ENCODE assay signal across 20 cellular contexts in the genomic region with DNA sequence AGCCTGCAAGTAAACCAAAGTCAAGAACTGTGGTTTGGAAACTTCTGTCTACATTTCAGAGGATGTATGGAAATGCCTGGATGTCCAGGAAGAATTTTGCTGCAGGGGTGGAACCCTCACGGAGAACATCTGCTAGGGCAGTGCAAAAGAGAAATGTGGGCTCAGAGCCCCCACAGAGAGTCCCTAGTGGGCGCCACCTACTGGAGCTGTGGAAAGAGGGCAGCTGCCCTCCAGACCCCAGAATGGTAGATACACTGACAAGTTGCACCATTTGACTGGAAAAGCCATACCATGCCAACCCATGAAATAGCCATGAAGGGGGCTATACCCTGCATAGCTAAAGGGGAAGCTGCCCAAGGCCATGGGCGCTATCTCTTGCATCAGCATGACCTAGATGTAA.
"Had no signal": no experiment of that assay in that cellular context is flagged by ENCODE, and none has a peak within 500 bp of the region (broad histone marks: within the 10 kb centered on the region; RNA-seq: fewer than 3 reads in every experiment).

No MANE protein-coding gene starts in this region.

- H3K36me3 Mint-ChIP-seq: immature natural killer cell had no signal

- H3K27ac ChIP-seq: body of pancreas, esophagus squamous epithelium, heart right ventricle, prostate gland, right atrium auricular region, tibial artery had no signal

- H3K36me3 ChIP-seq: esophagus squamous epithelium, heart right ventricle, prostate gland, right atrium auricular region, tibial artery had no signal

- H3K27me3 Mint-ChIP-seq: activated CD4-positive, alpha-beta memory T cell treated with anti-CD3 and anti-CD28 coated beads, Interleukin-2, amount 10 ng/mL, durations not matched to agents 7 days and 5 days; activated T-cell treated with anti-CD3 and anti-CD28 coated beads, Interleukin-2, amount 50 U/mL, for 24 hours had no signal

- H3K27ac Mint-ChIP-seq: activated CD4-positive, alpha-beta memory T cell treated with anti-CD3 and anti-CD28 coated beads, Interleukin-2, amount 10 ng/mL, durations not matched to agents 7 days and 5 days; activated naive CD4-positive, alpha-beta T cell treated with anti-CD3 and anti-CD28 coated beads for 36 hours; activated T-cell treated with anti-CD3 and anti-CD28 coated beads, Interleukin-2, amount 50 U/mL, for 24 hours; immature natural killer cell had no signal

- ATAC-seq: body of pancreas, heart right ventricle, left ventricle myocardium superior had no signal

- H3K4me3 ChIP-seq: body of pancreas, esophagus squamous epithelium, heart right ventricle, prostate gland, right atrium auricular region, tibial artery had no signal

- H3K4me1 Mint-ChIP-seq: activated CD4-positive, alpha-beta memory T cell treated with anti-CD3 and anti-CD28 coated beads, Interleukin-2, amount 10 ng/mL, durations not matched to agents 7 days and 5 days; immature natural killer cell had no signal

- H3K27me3 ChIP-seq: body of pancreas, esophagus squamous epithelium, heart right ventricle, right atrium auricular region, tibial artery had no signal

- H3K4me3 Mint-ChIP-seq: activated CD4-positive, alpha-beta memory T cell treated with anti-CD3 and anti-CD28 coated beads, Interleukin-2, amount 10 ng/mL, durations not matched to agents 7 days and 5 days; activated naive CD4-positive, alpha-beta T cell treated with anti-CD3 and anti-CD28 coated beads for 36 hours; activated T-cell treated with anti-CD3 and anti-CD28 coated beads, Interleukin-2, amount 50 U/mL, for 24 hours; immature natural killer cell had no signal

- H3K9me3 Mint-ChIP-seq: activated CD4-positive, alpha-beta memory T cell treated with anti-CD3 and anti-CD28 coated beads, Interleukin-2, amount 10 ng/mL, durations not matched to agents 7 days and 5 days; activated T-cell treated with anti-CD3 and anti-CD28 coated beads, Interleukin-2, amount 50 U/mL, for 24 hours had no signal

- H3K4me1 ChIP-seq: body of pancreas, esophagus squamous epithelium, heart right ventricle, prostate gland, right atrium auricular region, tibial artery had no signal

- DNase-seq: activated CD4-positive, alpha-beta memory T cell treated with anti-CD3 and anti-CD28 coated beads, Interleukin-2, amount 10 ng/mL, durations not matched to agents 7 days and 5 days; activated CD4-positive, alpha-beta T cell treated with anti-CD3 and anti-CD28 coated beads for 48 hours; activated CD4-positive, CD25-positive, alpha-beta regulatory T cell; activated naive CD4-positive, alpha-beta T cell treated with anti-CD3 and anti-CD28 coated beads for 36 hours; activated T-cell treated with anti-CD3 and anti-CD28 coated beads, Interleukin-2, amount 50 U/mL, for 24 hours; body of pancreas; dermis blood vessel endothelial cell; effector memory CD4-positive, alpha-beta T cell; esophagus squamous epithelium; heart right ventricle; immature natural killer cell; kidney glomerular epithelial cell; left ventricle myocardium superior; stimulated activated CD4-positive, alpha-beta T cell treated with anti-CD3 and anti-CD28 coated beads, Interleukin-12 subunit alpha, Interleukin-12 subunit beta, amount 100 ng/mL, for 4 hours; stimulated activated CD4-positive, alpha-beta T cell treated with anti-CD3 and anti-CD28 coated beads, Interleukin-1b, Interleukin-23, amount 100 ng/mL, for 48 hours; stimulated activated CD8-positive, alpha-beta memory T cell treated with anti-CD3 and anti-CD28 coated beads, Interleukin-4, amount 100 ng/mL, for 48 hours; stimulated activated naive CD4-positive, alpha-beta T cell; tibial artery had no signal

- H3K9me3 ChIP-seq: body of pancreas, esophagus squamous epithelium, prostate gland, right atrium auricular region, tibial artery had no signal
